Comparison of ENCODE assay signal across 9 cellular contexts in genomic region chr9:83420486-83420885, GRCh38.
"Had no signal": no experiment of that assay in that cellular context is flagged by ENCODE, and none has a peak within 500 bp of the region (broad histone marks: within the 10 kb centered on the region; RNA-seq: fewer than 3 reads in every experiment).

No MANE protein-coding gene starts in this region.

- ATAC-seq: HCT116, K562 had no signal

- H3K9ac ChIP-seq: GM23248 had no signal

- H3K9me3 ChIP-seq: HAP-1 had no signal

- H2AFZ ChIP-seq: GM23248 had no signal

- H3K36me3 ChIP-seq: HAP-1 had no signal

- H3K4me3 ChIP-seq: GM23248, HAP-1, K562 had no signal

- H3K4me1 ChIP-seq: HAP-1 had no signal

- H3K27ac ChIP-seq: GM23248 had no signal

- DNase-seq: GM23248, GOT3, H7, HFFc6, IMR-90, KG1 had no signal
